Comparison of ENCODE assay signal across 3 cellular contexts in genomic region chr1:47774986-47775834, GRCh38.
A peak's percentile ranks its signal among the peaks of the same experiment; 100 is the strongest.
TF ChIP-seq lines count a peak whose summit lies in the region.

No MANE protein-coding gene starts in this region.

TF ChIP-seq in IMR-90, 13 proteins besides CTCF, POLR2A, EP300 and RAD21:
- TF ChIP-seq RCOR1 (IDR thresholded peaks at IDR 0.05; ENCODE audit: insufficient replicate concordance, low read length) = no peak
- no peak for TF ChIP-seq USF2 (IDR thresholded peaks at IDR 0.05; ENCODE audit: low read depth, low read length)
- TF ChIP-seq MXI1 (IDR thresholded peaks at IDR 0.05; ENCODE audit: borderline replicate concordance, low read depth, low read length) = no peak
- TF ChIP-seq MAFK (IDR thresholded peaks at IDR 0.05; ENCODE audit: low read depth, low read length) = no peak
- no peak for TF ChIP-seq CHD1 (IDR thresholded peaks at IDR 0.05; ENCODE audit: low read depth, low read length)

TF ChIP-seq in WTC11, 78 proteins besides CTCF, POLR2A, EP300 and RAD21:
- TF ChIP-seq ATF3 (CRISPR knock-in tag; conservative IDR thresholded peaks at IDR 0.05) = no peak

TF ChIP-seq in liver, 16 proteins besides CTCF, POLR2A, EP300 and RAD21:
- TF ChIP-seq RXRA (IDR thresholded peaks at IDR 0.05) (peak; percentile 77 to 83), GABPA (IDR thresholded peaks at IDR 0.05 in 1 of 2, conservative IDR thresholded peaks at IDR 0.05 in 1 of 2) (no peak)
